8 cellular contexts compared by ENCODE assay signal in the genomic region with DNA sequence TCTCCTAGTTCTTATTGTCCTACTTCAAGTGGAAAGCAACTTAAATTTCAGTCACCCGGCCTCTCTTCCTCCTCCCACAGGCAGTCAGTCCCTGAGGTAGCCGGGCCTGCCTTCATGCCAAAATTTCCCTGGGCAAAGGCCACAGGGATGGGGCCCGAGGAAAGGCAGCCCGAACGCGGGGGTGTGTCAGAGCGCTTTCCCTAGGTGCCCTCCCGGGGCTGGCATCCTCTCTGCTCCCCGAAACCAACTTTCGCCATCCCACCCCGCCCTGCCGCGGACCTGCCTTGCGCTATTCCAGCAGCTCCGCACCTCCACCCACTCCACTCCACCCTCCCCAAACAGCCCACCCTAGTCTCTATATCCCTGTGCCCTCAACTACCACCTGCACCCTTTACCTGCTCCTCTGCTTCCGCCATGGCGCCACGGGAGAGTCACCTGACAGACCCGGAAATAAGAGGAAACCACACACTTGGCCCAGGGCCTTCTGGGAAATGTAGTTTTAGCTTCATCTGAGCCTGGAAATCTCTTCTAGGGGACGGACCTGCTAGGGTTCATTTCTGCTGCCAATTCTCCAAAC.
A peak's percentile ranks its signal among the peaks of the same experiment; 100 is the strongest.
DNase-seq lines count a peak whose midpoint lies in the region; ATAC-seq and TF ChIP-seq lines count a peak whose summit lies in the region.

VPS41 (minus strand) TSS at position 433 of the 577 bp plus-strand sequence; CDS start at position 416, 17 bp downstream.

- peak; percentile 82 for DNase-seq in NCI-H146 (lab: John Stamatoyannopoulos, UW)
- DNase-seq in T-helper 22 cell (ENCODE audit: low read depth): peak; percentile 66
- peak; percentile 59 for DNase-seq in astrocyte of the cerebellum (ENCODE audit: low read depth)
- DNase-seq in hippocampal formation (lab: John Stamatoyannopoulos, UW): peak; percentile 64 to 69
- peak; percentile 48 for DNase-seq in retinal pigment epithelial cell (ENCODE audit: low read depth)
- DNase-seq in OCI-M2 (lab: John Stamatoyannopoulos, UW; ENCODE audit: unreplicated experiment): no peak

- ATAC-seq in GM18498 (IDR thresholded peaks at IDR 0.05; ENCODE audit: unreplicated experiment) (peak; percentile 97), HG02840 (IDR thresholded peaks at IDR 0.05; ENCODE audit: low FRiP score, unreplicated experiment) (peak; percentile 97)

- in situ Hi-C loops in astrocyte of the cerebellum (cut with HindIII; ENCODE audit: low sequenced_read_pairs): no loop called here

- TF ChIP-seq CTCF in astrocyte of the cerebellum (IDR thresholded peaks at IDR 0.05; ENCODE audit: low read depth, low read length, missing control alignments) (no peak), retinal pigment epithelial cell (conservative IDR thresholded peaks at IDR 0.05; ENCODE audit: low read depth, low read length) (no peak)

- peak within 1 kb of the TSS; percentile 81 for H3K4me3 ChIP-seq in astrocyte of the cerebellum (ENCODE audit: low read depth, low read length)
- H3K4me3 ChIP-seq in retinal pigment epithelial cell (ENCODE audit: low read length): peak within 1 kb of the TSS; percentile 93
